Comparison of ENCODE assay signal across 19 cellular contexts in the genomic region with DNA sequence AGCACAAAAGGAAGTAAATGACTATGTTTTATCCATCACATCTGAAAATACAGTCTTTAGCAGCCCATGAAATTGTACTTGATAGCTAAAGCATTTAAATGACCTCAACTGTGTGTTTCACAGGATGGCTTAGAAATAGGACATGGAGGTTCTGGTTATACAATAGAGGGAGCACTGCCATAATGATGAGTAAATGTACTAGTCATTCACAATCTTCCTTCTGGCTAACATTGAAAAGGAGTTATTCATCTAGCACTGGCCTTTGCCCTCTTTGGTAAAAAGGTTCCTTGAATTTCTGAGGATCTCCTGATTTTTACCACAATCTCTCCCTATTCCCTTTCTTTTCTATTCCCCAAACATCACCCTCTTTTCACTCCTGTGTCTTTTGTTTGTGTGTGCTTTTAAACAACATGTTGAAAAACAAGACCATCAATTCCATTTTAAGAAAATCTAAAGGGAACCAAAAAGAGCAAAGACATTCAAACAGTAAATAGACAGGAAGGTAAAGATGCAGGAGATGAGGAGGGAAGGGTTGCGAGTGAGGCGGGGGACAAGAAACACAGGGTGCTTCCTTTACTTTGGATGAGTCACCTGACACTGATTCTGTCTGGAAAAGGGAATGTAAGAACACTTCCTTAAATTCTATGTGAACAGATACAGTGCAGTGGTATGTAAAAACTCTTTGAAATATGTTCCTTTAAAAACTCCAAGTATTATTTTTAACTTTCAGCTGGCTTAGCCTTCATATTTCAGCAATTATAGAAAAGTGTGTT.
A peak's percentile ranks its signal among the peaks of the same experiment; 100 is the strongest.
DNase-seq lines count a peak whose midpoint lies in the region; FAIRE-seq and TF ChIP-seq lines count a peak whose summit lies in the region.
"Had no signal": no experiment of that assay in that cellular context is flagged by ENCODE, and none has a peak within 500 bp of the region (broad histone marks: within the 10 kb centered on the region; RNA-seq: fewer than 3 reads in every experiment).

No MANE protein-coding gene starts in this region.

- FAIRE-seq in kidney (lab: Jason Lieb, UNC): no peak

- no peak overlapping the region for H3K9ac ChIP-seq in kidney (ENCODE audit: low read length in 2 of 2)

- H3K4me1 ChIP-seq in kidney (ENCODE audit: control insufficient read depth in 1 of 2, insufficient read depth in 1 of 2, low read depth in 1 of 2, low read length in 2 of 2): no peaks in the 10 kb centered on the region
- H3K4me1 ChIP-seq: Caco-2, right lobe of liver had no signal

- H3K27me3 Mint-ChIP-seq in nephron progenitor cell (ENCODE audit: low read depth, poor library complexity): no peaks in the 10 kb centered on the region
- H3K27me3 Mint-ChIP-seq: activated CD4-positive, alpha-beta memory T cell treated with anti-CD3 and anti-CD28 coated beads, Interleukin-2, amount 10 ng/mL, durations not matched to agents 7 days and 5 days; central memory CD8-positive, alpha-beta T cell; natural killer cell treated with Interleukin-12 subunit alpha and Interleukin-12 subunit beta and Interleukin-15 and Interleukin-18, amount 100 ng/mL, for 72 hours; stimulated activated naive CD8-positive, alpha-beta T cell treated with anti-CD3 and anti-CD28 coated beads, Interleukin-15, Interleukin-2, amounts not matched to agents 100 ng/mL and 50 ng/mL, for 24 hours had no signal

- no peak overlapping the region for H3K4me3 ChIP-seq in epithelial cell of proximal tubule (ENCODE audit: low read depth, low read length)
- no peak overlapping the region for H3K4me3 ChIP-seq in kidney (ENCODE audit: low read length in 2 of 2)
- H3K4me3 ChIP-seq: gastroesophageal sphincter, right lobe of liver had no signal

- no peak overlapping the region for H3K27ac ChIP-seq in kidney (ENCODE audit: low read depth in 2 of 2, low read length in 2 of 2)
- H3K27ac ChIP-seq: gastroesophageal sphincter, right lobe of liver had no signal

- no peaks in the 10 kb centered on the region for H3K9me3 Mint-ChIP-seq in nephron progenitor cell
- H3K9me3 Mint-ChIP-seq: activated CD4-positive, alpha-beta memory T cell treated with anti-CD3 and anti-CD28 coated beads, Interleukin-2, amount 10 ng/mL, durations not matched to agents 7 days and 5 days; natural killer cell treated with Interleukin-12 subunit alpha and Interleukin-12 subunit beta and Interleukin-15 and Interleukin-18, amount 100 ng/mL, for 72 hours had no signal

- intact Hi-C loops in kidney (cut with DNase I): loop anchor here (10.0 kb wide), 1 partner anchor 630 kb away; no protein-coding TSS in a partner anchor

- TF ChIP-seq CTCF in epithelial cell of proximal tubule (conservative IDR thresholded peaks at IDR 0.05; ENCODE audit: low read depth, low read length): no peak
- TF ChIP-seq CTCF in nephron progenitor cell (IDR thresholded peaks at IDR 0.05): no peak
- TF ChIP-seq CTCF in kidney (IDR thresholded peaks at IDR 0.05; ENCODE audit: borderline replicate concordance, extremely low read depth, insufficient read depth): no peak

- H3K36me3 Mint-ChIP-seq in nephron progenitor cell (ENCODE audit: low read depth): no peaks in the 10 kb centered on the region
- H3K36me3 Mint-ChIP-seq: natural killer cell treated with Interleukin-12 subunit alpha and Interleukin-12 subunit beta and Interleukin-15 and Interleukin-18, amount 100 ng/mL, for 72 hours had no signal

- H3K4me1 Mint-ChIP-seq in nephron progenitor cell: no peaks in the 10 kb centered on the region
- H3K4me1 Mint-ChIP-seq: activated CD4-positive, alpha-beta memory T cell treated with anti-CD3 and anti-CD28 coated beads, Interleukin-2, amount 10 ng/mL, durations not matched to agents 7 days and 5 days; central memory CD8-positive, alpha-beta T cell had no signal

- no peaks in the 10 kb centered on the region for H3K9me3 ChIP-seq in kidney (ENCODE audit: control insufficient read depth in 1 of 2, low read length in 2 of 2)
- H3K9me3 ChIP-seq: Caco-2, gastroesophageal sphincter, right lobe of liver had no signal

- DNase-seq in GM03348 (ENCODE audit: low spot score) (peak; percentile 29), RPMI7951 (ENCODE audit: low read depth) (peak; percentile 81), epithelial cell of proximal tubule (ENCODE audit: low read depth) (peak; percentile 52), pulmonary artery endothelial cell (ENCODE audit: low read depth, low spot score) (peak; percentile 15), nephron progenitor cell (no peak), C1 segment of cervical spinal cord (lab: John Stamatoyannopoulos, UW) (no peak), kidney (no peak)
- DNase-seq in central memory CD4-positive, alpha-beta T cell: no peak
- DNase-seq: activated CD4-positive, alpha-beta memory T cell treated with anti-CD3 and anti-CD28 coated beads, Interleukin-2, amount 10 ng/mL, durations not matched to agents 7 days and 5 days; activated effector memory CD4-positive, alpha-beta T cell treated with Interleukin-2 at 50 U/mL for 16 hours; Caco-2; NCI-H1694; NCI-H524; right lobe of liver; RPMI8226 had no signal

- H3K27ac Mint-ChIP-seq in nephron progenitor cell: no peak overlapping the region
- H3K27ac Mint-ChIP-seq: activated CD4-positive, alpha-beta memory T cell treated with anti-CD3 and anti-CD28 coated beads, Interleukin-2, amount 10 ng/mL, durations not matched to agents 7 days and 5 days; natural killer cell treated with Interleukin-12 subunit alpha and Interleukin-12 subunit beta and Interleukin-15 and Interleukin-18, amount 100 ng/mL, for 72 hours; stimulated activated naive CD8-positive, alpha-beta T cell treated with anti-CD3 and anti-CD28 coated beads, Interleukin-15, Interleukin-2, amounts not matched to agents 100 ng/mL and 50 ng/mL, for 24 hours had no signal

- no peak overlapping the region for H3K4me3 Mint-ChIP-seq in nephron progenitor cell
- H3K4me3 Mint-ChIP-seq: activated CD4-positive, alpha-beta memory T cell treated with anti-CD3 and anti-CD28 coated beads, Interleukin-2, amount 10 ng/mL, durations not matched to agents 7 days and 5 days; central memory CD8-positive, alpha-beta T cell; natural killer cell treated with Interleukin-12 subunit alpha and Interleukin-12 subunit beta and Interleukin-15 and Interleukin-18, amount 100 ng/mL, for 72 hours; stimulated activated naive CD8-positive, alpha-beta T cell treated with anti-CD3 and anti-CD28 coated beads, Interleukin-15, Interleukin-2, amounts not matched to agents 100 ng/mL and 50 ng/mL, for 24 hours had no signal

- no peaks in the 10 kb centered on the region for H3K36me3 ChIP-seq in kidney (ENCODE audit: control insufficient read depth in 1 of 2, insufficient read depth in 2 of 2, low read length in 2 of 2)
- H3K36me3 ChIP-seq: gastroesophageal sphincter, right lobe of liver had no signal

Comparison
In these comparisons a context has a peak if more than half of its experiments do, and no peak if none do; other contexts are left out.
1. DNase-seq: peak in GM03348 (single experiment), RPMI7951 (single experiment), epithelial cell of proximal tubule (single experiment) and pulmonary artery endothelial cell (single experiment); none in nephron progenitor cell (single experiment), central memory CD4-positive, alpha-beta T cell (single experiment), C1 segment of cervical spinal cord (0 of 14) and kidney (single experiment).